Comparison of ENCODE assay signal across 8 cellular contexts in the genomic region with DNA sequence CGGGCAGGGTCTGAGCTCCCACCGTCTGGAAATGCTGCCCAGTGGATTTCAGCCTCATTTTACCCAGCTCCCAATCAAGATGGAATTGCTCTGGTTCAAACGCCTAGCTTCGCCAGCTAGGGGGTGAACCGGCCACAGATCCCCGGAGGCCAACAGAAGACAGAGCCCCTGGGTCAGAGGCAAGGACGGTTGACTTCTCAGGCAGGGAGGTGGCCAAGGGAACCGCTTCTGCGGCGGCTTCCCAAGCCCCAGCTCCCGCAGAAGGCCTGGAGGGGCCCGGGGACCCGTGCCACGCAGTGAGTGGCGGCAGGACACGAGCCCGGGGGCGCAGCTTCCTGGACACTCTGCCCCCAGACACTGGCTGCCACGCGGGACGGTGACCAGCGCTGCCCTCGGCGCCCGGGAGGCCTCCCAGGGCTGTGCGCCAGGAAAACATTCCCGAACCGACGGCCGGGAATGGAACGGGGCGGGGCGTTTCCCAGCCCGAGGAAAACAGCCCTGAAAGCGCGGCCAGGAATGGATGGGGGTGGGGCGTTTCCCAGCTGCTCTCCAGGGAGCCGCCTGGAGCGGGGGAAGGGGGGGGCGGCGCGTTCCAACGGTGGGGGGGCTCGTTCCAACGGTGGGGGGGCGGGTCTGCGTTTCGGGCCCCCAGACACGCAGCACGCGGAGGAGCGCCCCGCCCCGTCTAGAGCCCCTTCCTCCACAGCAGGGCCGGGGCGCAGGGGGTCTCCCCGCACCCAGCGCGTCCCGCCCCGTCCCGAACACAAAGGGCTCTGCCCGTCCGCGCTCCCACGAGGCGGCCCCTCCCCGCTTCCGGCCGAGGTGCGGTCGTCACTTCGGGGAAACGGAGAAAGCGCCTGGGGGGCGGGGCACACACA. TPM values are rescaled to one million over a fixed set of nuclear protein-coding genes. Genes with fewer than 3 reads are reported as not detected.
A peak's percentile ranks its signal among the peaks of the same experiment; 100 is the strongest.
DNase-seq lines count a peak whose midpoint lies in the region; ATAC-seq, FAIRE-seq and TF ChIP-seq lines count a peak whose summit lies in the region.

No MANE protein-coding gene starts in this region.

- peaks cover 26 to 31% of the 10 kb centered on the region in 2 donors for H3K4me1 ChIP-seq in ascending aorta
- peaks cover 3% of the 10 kb centered on the region for H3K4me1 ChIP-seq in right cardiac atrium (ENCODE audit: control insufficient read depth, insufficient read depth, low read length)
- peaks cover 40% of the 10 kb centered on the region for H3K4me1 ChIP-seq in vagina

- peak in 1 of 2 donors; percentile 51 for TF ChIP-seq POLR2A in vagina (IDR thresholded peaks at IDR 0.05)

- peak; percentile 91 to 93 for ATAC-seq in right cardiac atrium

- no peaks in the 10 kb centered on the region for H3K9me3 ChIP-seq in ascending aorta
- H3K9me3 ChIP-seq in right cardiac atrium (ENCODE audit: control insufficient read depth, low read length) = no peaks in the 10 kb centered on the region
- no peaks in the 10 kb centered on the region for H3K9me3 ChIP-seq in vagina

- FAIRE-seq in GM18507 (lab: Jason Lieb, UNC) = peak; percentile 39

- no peaks in the 10 kb centered on the region for H3K36me3 ChIP-seq in ascending aorta
- no peaks in the 10 kb centered on the region for H3K36me3 ChIP-seq in vagina

- TF ChIP-seq CTCF in ascending aorta (IDR thresholded peaks at IDR 0.05) (no peak), vagina (IDR thresholded peaks at IDR 0.05) (no peak)

- DNase-seq in GM18507 (ENCODE audit: extremely low spot score, insufficient read length, low read depth) (peak; percentile 75), HuH-7.5 (ENCODE audit: low spot score) (peak; percentile 89), T-helper 2 cell (peak; percentile 64 to 89 (median 79)), ascending aorta (ENCODE audit: low spot score in 2 of 2) (peak; percentile 79 to 96), right cardiac atrium (peak; percentile 98), retina (peak; percentile 79), vagina (ENCODE audit: extremely low spot score in 2 of 2) (peak in 1 of 2 donors; percentile 96), NK-92 (lab: John Stamatoyannopoulos, UW; ENCODE audit: unreplicated experiment) (no peak)

- 2% methylated on average over 76 of the region's 76 CpGs for WGBS in right cardiac atrium

- H3K27me3 ChIP-seq in ascending aorta (no peaks in the 10 kb centered on the region), right cardiac atrium (ENCODE audit: control insufficient read depth, insufficient read depth) (no peaks in the 10 kb centered on the region), vagina (no peaks in the 10 kb centered on the region)

- peak overlapping the region; percentile 92 to 98 for H3K27ac ChIP-seq in ascending aorta
- peak overlapping the region; percentile 98 for H3K27ac ChIP-seq in right cardiac atrium (ENCODE audit: low read length)
- H3K27ac ChIP-seq in vagina = peak overlapping the region; percentile 100

- intact Hi-C loops in ascending aorta (cut with DNase I) (loop anchor here (1.0 to 5.0 kb wide), 6 partner anchors 32 to 151 kb away; partner anchors contain the start of genes BET1L, IFITM3, RIC8A and RNH1), right cardiac atrium (cut with DNase I) (loop anchor here in 3 of 4 donors (5.0 to 10.0 kb wide), 3 partner anchors 49 to 149 kb away; partner anchors contain the start of genes IFITM2 (in 3 of the 3), BET1L (in 1 of the 3) and RIC8A (in 1 of the 3)), vagina (cut with DNase I) (loop anchor here (5.0 kb wide), 3 partner anchors 49 to 161 kb away; partner anchors contain the start of genes BET1L, IFITM2 and RIC8A)

- H3K4me3 ChIP-seq in ascending aorta (peak overlapping the region; percentile 38 to 54), right cardiac atrium (ENCODE audit: low read length) (peak overlapping the region; percentile 18), vagina (peak overlapping the region; percentile 42 to 50)

RNA-seq across cellular contexts. Expression of gene B4GALNT4, which starts 13.5 kb away (rescaled TPM):
- total RNA-seq in ascending aorta = not detected
- total RNA-seq in right cardiac atrium = 1 to 10 TPM; 1.0 to 1.6 (median 1.3) TPM
- 2.5 TPM for polyA plus RNA-seq in right cardiac atrium
- 15.5 TPM for total RNA-seq in vagina

RNA-seq across cellular contexts. Expression of gene IFITM3, which starts 35.2 kb away (rescaled TPM):
- total RNA-seq in ascending aorta = 1,421 TPM
- total RNA-seq in right cardiac atrium = 100 to 1,000 TPM; 263 to 569 (median 519) TPM
- 749 TPM for polyA plus RNA-seq in right cardiac atrium
- 908 TPM for total RNA-seq in vagina

RNA-seq across cellular contexts. Expression of gene PKP3, which starts 38.2 kb away (rescaled TPM):
- total RNA-seq in ascending aorta = not detected
- under 1 TPM; 0.26 to 0.88 (median 0.63) TPM for total RNA-seq in right cardiac atrium
- polyA plus RNA-seq in right cardiac atrium = 0.36 TPM
- total RNA-seq in vagina = 117 TPM

RNA-seq across cellular contexts. Expression of gene IFITM1, which starts 42.0 kb away (rescaled TPM):
- 650 TPM for total RNA-seq in ascending aorta
- 100 to 1,000 TPM in 3 of 4 donors, 10 to 100 TPM in 1; 85.0 to 169 (median 116) TPM for total RNA-seq in right cardiac atrium
- 235 TPM for polyA plus RNA-seq in right cardiac atrium
- 379 TPM for total RNA-seq in vagina

RNA-seq across cellular contexts. Expression of gene IFITM2, which starts 48.2 kb away (rescaled TPM):
- total RNA-seq in ascending aorta (1,131 TPM), right cardiac atrium (100 to 1,000 TPM; 180 to 290 (median 240) TPM), vagina (780 TPM)
- polyA plus RNA-seq in right cardiac atrium = 393 TPM

Comparison
In these comparisons a context has a peak if more than half of its experiments do, and no peak if none do; other contexts are left out.
1. RNA of gene PKP3, which starts 38.2 kb away (total RNA-seq): 117 TPM in vagina (single experiment); 0.26 to 0.88 TPM in right cardiac atrium and not detected in ascending aorta (single experiment); every median in the first group is over 10 times any median in the second.
2. Peak in every context shown above with its lines, with median percentiles within 50 percentile points of each other: H3K27ac ChIP-seq and H3K4me3 ChIP-seq.